Comparison of ENCODE assay signal across 10 cellular contexts in genomic region chr16:89200850-89201466, GRCh38. TPM values are rescaled to one million over a fixed set of nuclear protein-coding genes. Genes with fewer than 3 reads are reported as not detected.
DNase-seq lines count a peak whose midpoint lies in the region; ATAC-seq, FAIRE-seq and TF ChIP-seq lines count a peak whose summit lies in the region.
"Had no signal": no experiment of that assay in that cellular context is flagged by ENCODE, and none has a peak within 500 bp of the region (broad histone marks: within the 10 kb centered on the region; RNA-seq: fewer than 3 reads in every experiment).

No MANE protein-coding gene starts in this region.

- SMC1A ChIA-PET in GM12878 (lab: Charles Lee; ENCODE audit: uncharacterized antibody, unreplicated experiment), result no interaction called here

- peaks cover 29% of the 10 kb centered on the region for H3K27me3 Mint-ChIP-seq in activated naive CD4-positive, alpha-beta T cell treated with anti-CD3 and anti-CD28 coated beads, Interleukin-2, amount 50 U/mL, for 24 hours
- H3K27me3 Mint-ChIP-seq in type B pancreatic cell, result peaks cover 46% of the 10 kb centered on the region

- H3K4me1 ChIP-seq in GM12878 (ENCODE audit: control insufficient read depth, insufficient read depth, low read length), result no peaks in the 10 kb centered on the region
- H3K4me1 ChIP-seq in HepG2 (ENCODE audit: insufficient read depth, low read length), result peaks cover 37% of the 10 kb centered on the region

- TF ChIP-seq POLR2A in GM12878 (IDR thresholded peaks at IDR 0.05; ENCODE audit: low read depth, low read length) (no peak), HepG2 (IDR thresholded peaks at IDR 0.05; ENCODE audit: insufficient read depth in 1 of 2, low read depth in 2 of 2, low read length in 2 of 2) (no peak)

- no peaks in the 10 kb centered on the region for H3K79me2 ChIP-seq in GM12878 (ENCODE audit: control insufficient read depth, insufficient read depth, low read length)
- peaks cover 19% of the 10 kb centered on the region for H3K79me2 ChIP-seq in HepG2 (ENCODE audit: insufficient read depth, low read length)

- POLR2A ChIA-PET in GM12878 (lab: Charles Lee) (no interaction called here), HepG2 (lab: Yijun Ruan, JAX) (interaction anchor here (0.6 to 4.2 kb wide), 9 partner anchors 9 to 362 kb away, joined by 3 to 44 read pairs (median 8); partner anchors contain the start of gene ZNF778)

- in situ Hi-C loops in GM12878 (cut with MboI), result no loop called here
- in situ Hi-C loops in HepG2 (cut with HindIII; ENCODE audit: extremely low pct_ligation_motif_present, low pct_unique_long_range_greater_than_20kb), result no loop called here

- intact Hi-C loops in GM12878 (cut with micrococcal nuclease; ENCODE audit: unreplicated experiment), result no loop called here
- intact Hi-C loops in HepG2 (cut with micrococcal nuclease; ENCODE audit: unreplicated experiment), result loop anchor here (1.0 to 2.0 kb wide), 2 partner anchors 16 kb away; partner anchors contain the start of gene ZNF778

- no peak for ATAC-seq in GM12878
- ATAC-seq in HepG2, result no peak
- no peak for ATAC-seq in HG03095 (IDR thresholded peaks at IDR 0.05; ENCODE audit: unreplicated experiment)
- ATAC-seq in GM21576 (IDR thresholded peaks at IDR 0.05; ENCODE audit: unreplicated experiment), result no peak

- no peaks in the 10 kb centered on the region for H3K9me3 Mint-ChIP-seq in activated naive CD4-positive, alpha-beta T cell treated with anti-CD3 and anti-CD28 coated beads, Interleukin-2, amount 50 U/mL, for 24 hours
- H3K9me3 Mint-ChIP-seq in type B pancreatic cell, result peaks cover 7% of the 10 kb centered on the region

- TF ChIP-seq RAD21 in GM12878 (IDR thresholded peaks at IDR 0.05; ENCODE audit: insufficient read depth, low read depth, low read length) (no peak), HepG2 (CRISPR knock-in tag; IDR thresholded peaks at IDR 0.05) (peak; percentile 10; the same call in 1 of the 2 replicates)

- 55% methylated on average over 14 of the region's 68 CpGs for WGBS in GM12878 (ENCODE audit: insufficient coverage, insufficient replicate concordance, low lambda C conversion rate, missing lambda C conversion rate)
- WGBS in HepG2 (ENCODE audit: low lambda C conversion rate), result 2% methylated on average over 56 of the region's 68 CpGs

- H3K4me2 ChIP-seq in GM12878 (ENCODE audit: control insufficient read depth, insufficient read depth) (no peak overlapping the region), HepG2 (ENCODE audit: low read depth, low read length) (peak overlapping the region; percentile 98)

- H3K4me1 Mint-ChIP-seq in activated naive CD4-positive, alpha-beta T cell treated with anti-CD3 and anti-CD28 coated beads, Interleukin-2, amount 50 U/mL, for 24 hours, result peaks cover 18% of the 10 kb centered on the region
- H3K4me1 Mint-ChIP-seq in type B pancreatic cell (ENCODE audit: unreplicated experiment), result no peaks in the 10 kb centered on the region

- CTCF ChIA-PET in GM12878 (lab: Yijun Ruan, JAX), result no interaction called here
- CTCF ChIA-PET in HepG2 (lab: Yijun Ruan, JAX; ENCODE audit: low intra/inter-chr PET ratio, low total read pairs), result no interaction called here

- H3K27me3 ChIP-seq in GM12878 (replicated peaks in 1 of 2; ENCODE audit: control insufficient read depth in 2 of 2, insufficient read depth in 2 of 2, low read length in 1 of 2), result peaks cover 3 to 9% of the 10 kb centered on the region in 2 experiments; a peak in 3 of 4 replicates
- no peaks in the 10 kb centered on the region; a peak in 1 of 5 replicates for H3K27me3 ChIP-seq in HepG2 (ENCODE audit: control insufficient read depth in 1 of 2, insufficient read depth in 2 of 2, low read length in 2 of 2)

- no peak overlapping the region for H3K9ac ChIP-seq in GM12878 (ENCODE audit: control insufficient read depth, insufficient read depth, low read length)
- peak overlapping the region; percentile 92 for H3K9ac ChIP-seq in HepG2 (ENCODE audit: insufficient read depth, low read depth, low read length)

- RAD21 ChIA-PET in GM12878 (lab: Charles Lee; ENCODE audit: unreplicated experiment), result no interaction called here

- no peak for DNase-seq in activated naive CD4-positive, alpha-beta T cell treated with Interleukin-2 at 50 U/mL for 16 hours
- DNase-seq in GM12878 (ENCODE audit: low read depth, low spot score) (no peak), HepG2 (ENCODE audit: low spot score) (no peak), type B pancreatic cell (ENCODE audit: extremely low spot score, unreplicated experiment) (no peak), RCC 7860 (ENCODE audit: low spot score) (no peak)
- DNase-seq: DMS 273 treated with DMSO at 0.1 percent for 48 hours had no signal

- H3K27ac ChIP-seq in GM12878 (ENCODE audit: control insufficient read depth, insufficient read depth), result no peak overlapping the region
- peak overlapping the region; percentile 82 for H3K27ac ChIP-seq in HepG2 (ENCODE audit: extremely low read length, insufficient read depth, low read length)

- no peak overlapping the region for H3K27ac Mint-ChIP-seq in activated naive CD4-positive, alpha-beta T cell treated with anti-CD3 and anti-CD28 coated beads, Interleukin-2, amount 50 U/mL, for 24 hours
- no peak overlapping the region for H3K27ac Mint-ChIP-seq in type B pancreatic cell

- TF ChIP-seq EP300 in GM12878 (IDR thresholded peaks at IDR 0.05; ENCODE audit: borderline replicate concordance in 1 of 2, control insufficient read depth in 1 of 2, low read depth in 2 of 2, low read length in 2 of 2) (no peak), HepG2 (IDR thresholded peaks at IDR 0.05; ENCODE audit: low read depth in 2 of 2, low read length in 2 of 2) (no peak), HepG2 (CRISPR knock-in tag; IDR thresholded peaks at IDR 0.05; ENCODE audit: borderline replicate concordance) (no peak)

- FAIRE-seq in GM12878 (lab: Jason Lieb, UNC) (no peak), HepG2 (lab: Jason Lieb, UNC) (no peak), RCC 7860 (lab: Jason Lieb, UNC) (no peak)

- no peaks in the 10 kb centered on the region for H3K36me3 ChIP-seq in GM12878 (ENCODE audit: control insufficient read depth in 2 of 2, insufficient read depth in 2 of 2, low read length in 1 of 2)
- H3K36me3 ChIP-seq in HepG2 (replicated peaks in 1 of 2; ENCODE audit: control insufficient read depth in 1 of 2, insufficient read depth in 2 of 2, low read length in 2 of 2), result no peaks in the 10 kb centered on the region; a peak in 1 of 5 replicates

- BruUV-seq in GM12878 (replicated peaks; lab: Mats Ljungman, UMichigan) (no TSS peak), HepG2 (replicated peaks; lab: Mats Ljungman, UMichigan) (no TSS peak)

- H3K9me3 ChIP-seq in GM12878 (replicated peaks; ENCODE audit: control insufficient read depth, insufficient read depth, low read length), result peaks cover 3% of the 10 kb centered on the region; the same call in 1 of the 3 replicates
- H3K9me3 ChIP-seq in HepG2 (ENCODE audit: low read length), result no peaks in the 10 kb centered on the region

- H4K20me1 ChIP-seq in GM12878 (ENCODE audit: control insufficient read depth, insufficient read depth) (no peaks in the 10 kb centered on the region), HepG2 (ENCODE audit: insufficient read depth, low read length) (no peaks in the 10 kb centered on the region)

- peak overlapping the region; percentile 64 for H3K4me3 Mint-ChIP-seq in activated naive CD4-positive, alpha-beta T cell treated with anti-CD3 and anti-CD28 coated beads, Interleukin-2, amount 50 U/mL, for 24 hours
- peak overlapping the region; percentile 69 for H3K4me3 Mint-ChIP-seq in type B pancreatic cell

- no peaks in the 10 kb centered on the region for H3K36me3 Mint-ChIP-seq in activated naive CD4-positive, alpha-beta T cell treated with anti-CD3 and anti-CD28 coated beads, Interleukin-2, amount 50 U/mL, for 24 hours
- H3K36me3 Mint-ChIP-seq in type B pancreatic cell, result no peaks in the 10 kb centered on the region

- TF ChIP-seq CTCF in GM12878 (IDR thresholded peaks at IDR 0.05 in 2 of 3, conservative IDR thresholded peaks at IDR 0.05 in 1 of 3; ENCODE audit: control insufficient read depth in 2 of 3, extremely low read depth in 1 of 3, insufficient read depth in 1 of 3, low read depth in 3 of 3, low read length in 3 of 3) (no peak), HepG2 (CRISPR knock-in tag; IDR thresholded peaks at IDR 0.05) (0 out of 2 replicates have a peak, but pooled peaks have one; percentile 1), type B pancreatic cell (conservative IDR thresholded peaks at IDR 0.05) (no peak)

- no peak overlapping the region for H2AFZ ChIP-seq in GM12878 (ENCODE audit: control insufficient read depth, low read depth, low read length)
- no peak overlapping the region for H2AFZ ChIP-seq in HepG2 (ENCODE audit: low read length)

- H3K4me3 ChIP-seq in GM12878 (no peak overlapping the region), HepG2 (replicated peaks in 1 of 3; ENCODE audit: insufficient read depth in 1 of 3, low read depth in 2 of 3, low read length in 3 of 3) (peak overlapping the region; percentile 62 to 99 (median 92))

RNA-seq across cellular contexts. Expression of gene SLC22A31, which starts 0.6 kb away (rescaled TPM):
- total RNA-seq in GM12878 (2013; cell fraction: nucleolus; rRNA removed), result not detected in 2 replicates
- total RNA-seq in GM12878 (2014; rRNA removed) (not detected in 2 replicates), GM12878 (2014; rRNA removed; fragmentation: Illumina TruSeq; extraction: Trizol) (not detected in 2 replicates), GM12878 (2021) (0.19 TPM in 1 of 2 replicates, not detected in the other), HepG2 (2016; rRNA removed; fragmentation: Illumina TruSeq; extraction: Trizol) (20.6 and 83.3 TPM in 2 replicates), type B pancreatic cell (ENCODE audit: low replicate concordance) (2.9 and 5.3 TPM in 2 replicates)
- not detected for polyA plus RNA-seq in GM12878 (2011; ENCODE audit: low read depth)
- polyA plus RNA-seq in GM12878 (2011; rRNA removed) (0.20 and 0.23 TPM in 2 replicates), GM12878 (2014; fragmentation: Illumina TruSeq; extraction: Trizol) (not detected in 2 replicates), GM12878 (2014; fragmentation: Nextera tagmentation; extraction: Ambion mirVana) (not detected), GM12878 (2014; rRNA removed) (0.24 and 0.27 TPM in 2 replicates), GM12878 (2016; fragmentation: Nextera tagmentation; extraction: Ambion mirVana) (under 1 TPM in 1 of 2 experiments, not detected in 1; 0.13 TPM), HepG2 (2011; rRNA removed) (67.3 and 98.2 TPM in 2 replicates)
- 0.75 and 0.94 TPM in 2 replicates for polyA plus RNA-seq in GM12878 (2011; cell fraction: cytosol; rRNA removed)
- 12.2 and 13.6 TPM in 2 replicates for polyA plus RNA-seq in GM12878 (2011; cell fraction: nucleus; rRNA removed)
- polyA plus RNA-seq in GM12878 (2012), result not detected in 2 replicates
- polyA minus RNA-seq in GM12878 (2011; rRNA and poly(A)+ RNA removed), result 0.52 TPM in 1 of 2 replicates, not detected in the other
- polyA minus RNA-seq in GM12878 (2011; cell fraction: cytosol; rRNA and poly(A)+ RNA removed), result not detected in 2 replicates
- polyA minus RNA-seq in GM12878 (2011; cell fraction: nucleus; rRNA and poly(A)+ RNA removed), result 0.96 TPM in 1 of 2 replicates, not detected in the other
- total RNA-seq in HepG2 (2016; cell fraction: cytosol; rRNA removed; fragmentation: Illumina TruSeq; extraction: Trizol; ENCODE audit: low read depth), result 22.4 and 22.9 TPM in 2 replicates
- total RNA-seq in HepG2 (2016; cell fraction: insoluble cytoplasmic fraction; rRNA removed; fragmentation: Illumina TruSeq; extraction: Trizol), result 17.9 and 83.9 TPM in 2 replicates
- 38.1 and 39.2 TPM in 2 replicates for total RNA-seq in HepG2 (2016; cell fraction: membrane; rRNA removed; fragmentation: Illumina TruSeq; extraction: Trizol)
- total RNA-seq in HepG2 (2016; cell fraction: nucleus; rRNA removed; fragmentation: Illumina TruSeq; extraction: Trizol), result 88.9 and 114 TPM in 2 replicates
- 27.2 and 52.1 TPM in 2 replicates for polyA plus RNA-seq in HepG2 (2011; cell fraction: cytosol; rRNA removed)
- 1,312 and 1,533 TPM in 2 replicates for polyA plus RNA-seq in HepG2 (2011; cell fraction: nucleus; rRNA removed)
- polyA plus RNA-seq in HepG2 (2012), result 45.8 and 48.2 TPM in 2 replicates
- polyA plus RNA-seq in HepG2 (2016; cell fraction: cytosol; fragmentation: Illumina TruSeq; extraction: Trizol; ENCODE audit: low read depth), result 27.4 and 28.3 TPM in 2 replicates
- 23.8 and 26.1 TPM in 2 replicates for polyA plus RNA-seq in HepG2 (2016; cell fraction: insoluble cytoplasmic fraction; fragmentation: Illumina TruSeq; extraction: Trizol; ENCODE audit: low read depth)
- polyA plus RNA-seq in HepG2 (2016; cell fraction: membrane; fragmentation: Illumina TruSeq; extraction: Trizol; ENCODE audit: low read depth), result 29.3 and 31.7 TPM in 2 replicates
- 322 and 325 TPM in 2 replicates for polyA plus RNA-seq in HepG2 (2016; cell fraction: nucleus; fragmentation: Illumina TruSeq; extraction: Trizol; ENCODE audit: insufficient read depth, low read depth)
- 51.6 TPM in 1 of 2 replicates, not detected in the other for polyA minus RNA-seq in HepG2 (2011; rRNA and poly(A)+ RNA removed; ENCODE audit: low replicate concordance)
- polyA minus RNA-seq in HepG2 (2011; cell fraction: cytosol; rRNA and poly(A)+ RNA removed), result 17.1 and 21.0 TPM in 2 replicates
- polyA minus RNA-seq in HepG2 (2011; cell fraction: nucleus; rRNA and poly(A)+ RNA removed), result 89.4 and 90.8 TPM in 2 replicates
- total RNA-seq: NCI-H460 had no signal

RNA-seq across cellular contexts. Expression of gene ZNF778, which starts 16.5 kb away (rescaled TPM):
- total RNA-seq in GM12878 (2013; cell fraction: nucleolus; rRNA removed), result 15.8 and 17.3 TPM in 2 replicates
- total RNA-seq in GM12878 (2014; rRNA removed) (3.3 and 6.5 TPM in 2 replicates), GM12878 (2014; rRNA removed; fragmentation: Illumina TruSeq; extraction: Trizol) (3.5 and 3.6 TPM in 2 replicates), GM12878 (2021) (6.4 and 9.7 TPM in 2 replicates), HepG2 (2016; rRNA removed; fragmentation: Illumina TruSeq; extraction: Trizol) (7.2 and 9.3 TPM in 2 replicates), type B pancreatic cell (ENCODE audit: low replicate concordance) (8.2 and 14.4 TPM in 2 replicates)
- 2.2 TPM for polyA plus RNA-seq in GM12878 (2011; ENCODE audit: low read depth)
- polyA plus RNA-seq in GM12878 (2011; rRNA removed) (3.8 and 4.4 TPM in 2 replicates), GM12878 (2014; fragmentation: Illumina TruSeq; extraction: Trizol) (4.3 and 4.6 TPM in 2 replicates), GM12878 (2014; fragmentation: Nextera tagmentation; extraction: Ambion mirVana) (under 1 TPM; 0.20 to 0.40 TPM), GM12878 (2014; rRNA removed) (4.2 and 5.9 TPM in 2 replicates), GM12878 (2016; fragmentation: Nextera tagmentation; extraction: Ambion mirVana) (1 to 10 TPM; 2.3 to 3.8 TPM), HepG2 (2011; rRNA removed) (3.8 and 6.1 TPM in 2 replicates)
- 2.8 and 3.8 TPM in 2 replicates for polyA plus RNA-seq in GM12878 (2011; cell fraction: cytosol; rRNA removed)
- 6.7 and 8.5 TPM in 2 replicates for polyA plus RNA-seq in GM12878 (2011; cell fraction: nucleus; rRNA removed)
- polyA plus RNA-seq in GM12878 (2012), result 2.4 and 5.4 TPM in 2 replicates
- 6.1 and 8.8 TPM in 2 replicates for polyA minus RNA-seq in GM12878 (2011; rRNA and poly(A)+ RNA removed)
- 1.3 and 3.7 TPM in 2 replicates for polyA minus RNA-seq in GM12878 (2011; cell fraction: cytosol; rRNA and poly(A)+ RNA removed)
- polyA minus RNA-seq in GM12878 (2011; cell fraction: nucleus; rRNA and poly(A)+ RNA removed), result 5.7 and 8.7 TPM in 2 replicates
- total RNA-seq in HepG2 (2016; cell fraction: cytosol; rRNA removed; fragmentation: Illumina TruSeq; extraction: Trizol; ENCODE audit: low read depth), result 1.7 and 2.6 TPM in 2 replicates
- 6.1 and 8.3 TPM in 2 replicates for total RNA-seq in HepG2 (2016; cell fraction: insoluble cytoplasmic fraction; rRNA removed; fragmentation: Illumina TruSeq; extraction: Trizol)
- total RNA-seq in HepG2 (2016; cell fraction: membrane; rRNA removed; fragmentation: Illumina TruSeq; extraction: Trizol), result 2.7 and 3.9 TPM in 2 replicates
- 8.7 and 10.5 TPM in 2 replicates for total RNA-seq in HepG2 (2016; cell fraction: nucleus; rRNA removed; fragmentation: Illumina TruSeq; extraction: Trizol)
- polyA plus RNA-seq in HepG2 (2011; cell fraction: cytosol; rRNA removed), result 1.8 and 2.1 TPM in 2 replicates
- 6.6 and 11.3 TPM in 2 replicates for polyA plus RNA-seq in HepG2 (2011; cell fraction: nucleus; rRNA removed)
- 2.4 and 3.0 TPM in 2 replicates for polyA plus RNA-seq in HepG2 (2012)
- 0.79 and 0.83 TPM in 2 replicates for polyA plus RNA-seq in HepG2 (2016; cell fraction: cytosol; fragmentation: Illumina TruSeq; extraction: Trizol; ENCODE audit: low read depth)
- 4.6 and 6.1 TPM in 2 replicates for polyA plus RNA-seq in HepG2 (2016; cell fraction: insoluble cytoplasmic fraction; fragmentation: Illumina TruSeq; extraction: Trizol; ENCODE audit: low read depth)
- 0.61 and 1.7 TPM in 2 replicates for polyA plus RNA-seq in HepG2 (2016; cell fraction: membrane; fragmentation: Illumina TruSeq; extraction: Trizol; ENCODE audit: low read depth)
- 11.3 and 22.5 TPM in 2 replicates for polyA plus RNA-seq in HepG2 (2016; cell fraction: nucleus; fragmentation: Illumina TruSeq; extraction: Trizol; ENCODE audit: insufficient read depth, low read depth)
- polyA minus RNA-seq in HepG2 (2011; rRNA and poly(A)+ RNA removed; ENCODE audit: low replicate concordance), result 6.4 and 9.2 TPM in 2 replicates
- 4.0 and 6.1 TPM in 2 replicates for polyA minus RNA-seq in HepG2 (2011; cell fraction: cytosol; rRNA and poly(A)+ RNA removed)
- 15.2 and 17.3 TPM in 2 replicates for polyA minus RNA-seq in HepG2 (2011; cell fraction: nucleus; rRNA and poly(A)+ RNA removed)

RNA-seq across cellular contexts. Expression of gene CDH15, which starts 29.4 kb away (rescaled TPM):
- not detected in 2 replicates for total RNA-seq in GM12878 (2013; cell fraction: nucleolus; rRNA removed)
- total RNA-seq in GM12878 (2014; rRNA removed) (0.06 TPM in 1 of 2 replicates, not detected in the other), GM12878 (2014; rRNA removed; fragmentation: Illumina TruSeq; extraction: Trizol) (not detected in 2 replicates), GM12878 (2021) (not detected in 2 replicates), HepG2 (2016; rRNA removed; fragmentation: Illumina TruSeq; extraction: Trizol) (1.4 and 2.2 TPM in 2 replicates), type B pancreatic cell (ENCODE audit: low replicate concordance) (5.0 TPM in 1 of 2 replicates, not detected in the other)
- not detected for polyA plus RNA-seq in GM12878 (2011; ENCODE audit: low read depth)
- polyA plus RNA-seq in GM12878 (2011; rRNA removed) (not detected in 2 replicates), GM12878 (2014; fragmentation: Illumina TruSeq; extraction: Trizol) (not detected in 2 replicates), GM12878 (2014; fragmentation: Nextera tagmentation; extraction: Ambion mirVana) (under 1 TPM in 1 of 2 experiments, not detected in 1; 0.02 TPM), GM12878 (2014; rRNA removed) (0.05 TPM in 1 of 2 replicates, not detected in the other), GM12878 (2016; fragmentation: Nextera tagmentation; extraction: Ambion mirVana) (not detected), HepG2 (2011; rRNA removed) (0.69 and 0.74 TPM in 2 replicates)
- not detected in 2 replicates for polyA plus RNA-seq in GM12878 (2011; cell fraction: cytosol; rRNA removed)
- not detected in 2 replicates for polyA plus RNA-seq in GM12878 (2011; cell fraction: nucleus; rRNA removed)
- 0.20 TPM in 1 of 2 replicates, not detected in the other for polyA plus RNA-seq in GM12878 (2012)
- not detected in 2 replicates for polyA minus RNA-seq in GM12878 (2011; rRNA and poly(A)+ RNA removed)
- polyA minus RNA-seq in GM12878 (2011; cell fraction: cytosol; rRNA and poly(A)+ RNA removed), result not detected in 2 replicates
- not detected in 2 replicates for polyA minus RNA-seq in GM12878 (2011; cell fraction: nucleus; rRNA and poly(A)+ RNA removed)
- total RNA-seq in HepG2 (2016; cell fraction: cytosol; rRNA removed; fragmentation: Illumina TruSeq; extraction: Trizol; ENCODE audit: low read depth), result 2.8 and 2.9 TPM in 2 replicates
- 1.4 and 2.2 TPM in 2 replicates for total RNA-seq in HepG2 (2016; cell fraction: insoluble cytoplasmic fraction; rRNA removed; fragmentation: Illumina TruSeq; extraction: Trizol)
- 3.6 and 3.7 TPM in 2 replicates for total RNA-seq in HepG2 (2016; cell fraction: membrane; rRNA removed; fragmentation: Illumina TruSeq; extraction: Trizol)
- 1.6 and 1.8 TPM in 2 replicates for total RNA-seq in HepG2 (2016; cell fraction: nucleus; rRNA removed; fragmentation: Illumina TruSeq; extraction: Trizol)
- polyA plus RNA-seq in HepG2 (2011; cell fraction: cytosol; rRNA removed), result 0.37 and 1.2 TPM in 2 replicates
- 1.6 and 2.1 TPM in 2 replicates for polyA plus RNA-seq in HepG2 (2011; cell fraction: nucleus; rRNA removed)
- 0.61 and 0.90 TPM in 2 replicates for polyA plus RNA-seq in HepG2 (2012)
- polyA plus RNA-seq in HepG2 (2016; cell fraction: cytosol; fragmentation: Illumina TruSeq; extraction: Trizol; ENCODE audit: low read depth), result 3.5 and 3.8 TPM in 2 replicates
- polyA plus RNA-seq in HepG2 (2016; cell fraction: insoluble cytoplasmic fraction; fragmentation: Illumina TruSeq; extraction: Trizol; ENCODE audit: low read depth), result 1.7 and 2.3 TPM in 2 replicates
- 3.3 and 4.1 TPM in 2 replicates for polyA plus RNA-seq in HepG2 (2016; cell fraction: membrane; fragmentation: Illumina TruSeq; extraction: Trizol; ENCODE audit: low read depth)
- polyA plus RNA-seq in HepG2 (2016; cell fraction: nucleus; fragmentation: Illumina TruSeq; extraction: Trizol; ENCODE audit: insufficient read depth, low read depth), result 3.3 and 3.4 TPM in 2 replicates
- 0.62 TPM in 1 of 2 replicates, not detected in the other for polyA minus RNA-seq in HepG2 (2011; rRNA and poly(A)+ RNA removed; ENCODE audit: low replicate concordance)
- polyA minus RNA-seq in HepG2 (2011; cell fraction: cytosol; rRNA and poly(A)+ RNA removed), result 0.40 and 0.62 TPM in 2 replicates
- polyA minus RNA-seq in HepG2 (2011; cell fraction: nucleus; rRNA and poly(A)+ RNA removed), result 0.39 TPM in 1 of 2 replicates, not detected in the other
